In genomic region chr2:102005989-102006885, GRCh38 we compare ENCODE assay signal across 9 cellular contexts. TPM values are rescaled to one million over a fixed set of nuclear protein-coding genes. Genes with fewer than 3 reads are reported as not detected.
DNase-seq lines count a peak whose midpoint lies in the region; ATAC-seq and TF ChIP-seq lines count a peak whose summit lies in the region.
"Had no signal": no experiment of that assay in that cellular context is flagged by ENCODE, and none has a peak within 500 bp of the region (broad histone marks: within the 10 kb centered on the region; RNA-seq: fewer than 3 reads in every experiment).

No MANE protein-coding gene starts in this region.

- no peaks in the 10 kb centered on the region for H3K9me3 Mint-ChIP-seq in Calu3 (ENCODE audit: low read depth, unreplicated experiment)
- no peaks in the 10 kb centered on the region for H3K9me3 Mint-ChIP-seq in stimulated activated effector memory CD8-positive, alpha-beta T cell treated with anti-CD3 and anti-CD28 coated beads, Interleukin-12 subunit alpha, Interleukin-12 subunit beta, amount 100 ng/mL, for 72 hours

- no peak overlapping the region for H3K27ac Mint-ChIP-seq in Calu3 (ENCODE audit: unreplicated experiment)
- H3K27ac Mint-ChIP-seq in stimulated activated effector memory CD8-positive, alpha-beta T cell treated with anti-CD3 and anti-CD28 coated beads, Interleukin-12 subunit alpha, Interleukin-12 subunit beta, amount 100 ng/mL, for 72 hours = no peak overlapping the region

- H3K36me3 Mint-ChIP-seq in Calu3 (ENCODE audit: insufficient read depth, unreplicated experiment) = no peaks in the 10 kb centered on the region
- H3K36me3 Mint-ChIP-seq in stimulated activated effector memory CD8-positive, alpha-beta T cell treated with anti-CD3 and anti-CD28 coated beads, Interleukin-12 subunit alpha, Interleukin-12 subunit beta, amount 100 ng/mL, for 72 hours = no peaks in the 10 kb centered on the region

- no peaks in the 10 kb centered on the region for H3K27me3 Mint-ChIP-seq in Calu3 (ENCODE audit: unreplicated experiment)

- no peak overlapping the region for H3K4me3 ChIP-seq in astrocyte of the spinal cord (ENCODE audit: low read depth, low read length)
- H3K4me3 ChIP-seq: SK-N-MC had no signal

- peak; percentile 53 for ATAC-seq in GM21526 (IDR thresholded peaks at IDR 0.05; ENCODE audit: low FRiP score, unreplicated experiment)
- peak; percentile 59 for ATAC-seq in stimulated activated effector memory CD8-positive, alpha-beta T cell treated with anti-CD3 and anti-CD28 coated beads, Interleukin-12 subunit alpha, Interleukin-12 subunit beta, amount 100 ng/mL, for 72 hours
- ATAC-seq in HG03280 (IDR thresholded peaks at IDR 0.05; ENCODE audit: unreplicated experiment) = no peak

- BruUV-seq in Calu3 (replicated peaks; lab: Mats Ljungman, UMichigan) = no TSS peak

- H3K4me3 Mint-ChIP-seq in Calu3 (ENCODE audit: low read depth, unreplicated experiment) = no peak overlapping the region
- no peak overlapping the region for H3K4me3 Mint-ChIP-seq in stimulated activated effector memory CD8-positive, alpha-beta T cell treated with anti-CD3 and anti-CD28 coated beads, Interleukin-12 subunit alpha, Interleukin-12 subunit beta, amount 100 ng/mL, for 72 hours

- no peaks in the 10 kb centered on the region for H3K4me1 Mint-ChIP-seq in Calu3 (ENCODE audit: low read depth, unreplicated experiment)
- peaks cover 10% of the 10 kb centered on the region for H3K4me1 Mint-ChIP-seq in stimulated activated effector memory CD8-positive, alpha-beta T cell treated with anti-CD3 and anti-CD28 coated beads, Interleukin-12 subunit alpha, Interleukin-12 subunit beta, amount 100 ng/mL, for 72 hours

- TF ChIP-seq CTCF in Calu3 (IDR thresholded peaks at IDR 0.05; ENCODE audit: unreplicated experiment) (peak; percentile 56), astrocyte of the spinal cord (IDR thresholded peaks at IDR 0.05; ENCODE audit: low read depth, low read length) (peak; percentile 78)

- DNase-seq in Calu3 (peak; percentile 56), NCI-H82 (lab: John Stamatoyannopoulos, UW) (peak; percentile 67), astrocyte of the spinal cord (ENCODE audit: low read depth, low spot score) (peak; percentile 55), iris pigment epithelial cell (ENCODE audit: low read depth) (peak; percentile 64), DMS153 treated with DMSO at 0.1 percent for 48 hours (lab: John Stamatoyannopoulos, UW; ENCODE audit: unreplicated experiment) (no peak)
- DNase-seq in stimulated activated effector memory CD8-positive, alpha-beta T cell treated with anti-CD3 and anti-CD28 coated beads, Interleukin-12 subunit alpha, Interleukin-12 subunit beta, amount 100 ng/mL, for 72 hours (ENCODE audit: low spot score in 2 of 2) = peak in 1 of 2 donors; percentile 56

- intact Hi-C loops in Calu3 (cut with micrococcal nuclease; ENCODE audit: unreplicated experiment) = loop anchor here (5.0 kb wide), 1 partner anchor 236 kb away; no protein-coding TSS in a partner anchor

- CTCF ChIA-PET in Calu3 (lab: Charles Lee) = interaction anchor here (0.8 to 1.5 kb wide), 9 partner anchors 14 to 245 kb away, joined by 3 to 39 read pairs (median 5); no protein-coding TSS in a partner anchor

- in situ Hi-C loops in astrocyte of the spinal cord (cut with HindIII; ENCODE audit: low sequenced_read_pairs) = no loop called here

RNA-seq across cellular contexts. Expression of gene IL1R2, which starts 14.5 kb away (rescaled TPM):
- 0.34 TPM in 1 of 2 replicates, not detected in the other for total RNA-seq in Calu3 (2022)
